8 cellular contexts compared by ENCODE assay signal in genomic region chr2:22904126-22904684, GRCh38.
A peak's percentile ranks its signal among the peaks of the same experiment; 100 is the strongest.
DNase-seq lines count a peak whose midpoint lies in the region; TF ChIP-seq lines count a peak whose summit lies in the region.

No MANE protein-coding gene starts in this region.

- TF ChIP-seq CTCF in HFF-Myc (IDR thresholded peaks at IDR 0.05; ENCODE audit: low read depth, low read length, missing control alignments) = peak; percentile 30

- H3K4me3 ChIP-seq in HFF-Myc (replicated peaks; ENCODE audit: low read depth, low read length) = no peak overlapping the region

- DNase-seq in NCI-H1417 (lab: John Stamatoyannopoulos, UW) (peak; percentile 26 to 52 (median 27)), NCI-H1417 treated with DMSO at 0.1 percent for 48 hours (lab: John Stamatoyannopoulos, UW) (no peak), HFF-Myc (ENCODE audit: extremely low read depth, low read depth) (no peak), UCSD-AML1 (lab: John Stamatoyannopoulos, UW; ENCODE audit: unreplicated experiment) (peak; percentile 13), left kidney (ENCODE audit: low read depth, low spot score) (peak; percentile 63), NCI-H2107 (lab: John Stamatoyannopoulos, UW) (no peak), NCI-H2029 treated with DMSO at 0.1 percent for 48 hours (lab: John Stamatoyannopoulos, UW) (no peak)
- no peak for DNase-seq in activated effector memory CD4-positive, alpha-beta T cell treated with Interleukin-2 at 50 U/mL for 16 hours

Comparison
In these comparisons a context has a peak if more than half of its experiments do, and no peak if none do; other contexts are left out.
1. DNase-seq: peak in NCI-H1417 (3 of 3), UCSD-AML1 (single experiment) and left kidney (single experiment); none in NCI-H1417 treated with DMSO at 0.1 percent for 48 hours (single experiment), HFF-Myc (single experiment), NCI-H2107 (single experiment), NCI-H2029 treated with DMSO at 0.1 percent for 48 hours (single experiment) and activated effector memory CD4-positive, alpha-beta T cell treated with Interleukin-2 at 50 U/mL for 16 hours (single experiment).